In genomic region chr11:2531277-2531986, GRCh38 we compare ENCODE assay signal across 9 cellular contexts.
DNase-seq lines count a peak whose midpoint lies in the region; ATAC-seq, FAIRE-seq and TF ChIP-seq lines count a peak whose summit lies in the region.
"Had no signal": no experiment of that assay in that cellular context is flagged by ENCODE, and none has a peak within 500 bp of the region (broad histone marks: within the 10 kb centered on the region; RNA-seq: fewer than 3 reads in every experiment).

No MANE protein-coding gene starts in this region.

- H2AK5ac ChIP-seq in H1 (ENCODE audit: low read depth, low read length), result no peak overlapping the region

- H3K79me1 ChIP-seq in H1 (ENCODE audit: low read depth, low read length), result no peaks in the 10 kb centered on the region

- CTCF ChIA-PET in H1 (lab: Charles Lee; ENCODE audit: partially characterized antibody), result interaction anchor here (0.7 to 14.3 kb wide), 87 partner anchors 10 to 401 kb away, joined by 3 to 521 read pairs (median 5); partner anchors contain the start of genes CDKN1C and TSSC4

- H3K9ac ChIP-seq in H1 (replicated peaks in 1 of 4; ENCODE audit: extremely low read depth in 1 of 4, low read depth in 3 of 4, low read length in 3 of 4), result no peak overlapping the region

- no peak overlapping the region for H4K91ac ChIP-seq in H1 (replicated peaks; ENCODE audit: insufficient read length, low read length)

- no peak overlapping the region for H2AFZ ChIP-seq in H1 (ENCODE audit: low read length)

- ATAC-seq in HG03354 (IDR thresholded peaks at IDR 0.05; ENCODE audit: poor library complexity, severe bottlenecking, unreplicated experiment), result no peak

- H3K4me3 ChIP-seq in H1 (ENCODE audit: extremely low read depth in 1 of 4, insufficient read depth in 2 of 4, low read depth in 3 of 4, low read length in 4 of 4), result no peak overlapping the region

- 54% methylated on average over 14 of the region's 14 CpGs; no CpG with 5 or more reads in 1 of the 2 experiments for WGBS in H1 (ENCODE audit: extremely low coverage in 1 of 2, insufficient coverage in 1 of 2, insufficient read length in 1 of 2, insufficient replicate concordance in 2 of 2, low coverage in 1 of 2, low lambda C conversion rate in 2 of 2, missing lambda C conversion rate in 1 of 2), 2 experiments

- H2BK15ac ChIP-seq in H1 (ENCODE audit: low read length), result peak overlapping the region; percentile 95; the same call in 1 of the 2 replicates

- H4K20me1 ChIP-seq in H1 (replicated peaks in 1 of 2; ENCODE audit: control insufficient read depth in 1 of 2, insufficient read depth in 2 of 2, low read length in 2 of 2), result peaks cover 0 to 7% of the 10 kb centered on the region in 2 experiments

- H3K14ac ChIP-seq in H1 (ENCODE audit: insufficient read length), result no peak overlapping the region

- peak; percentile 99 to 100 for TF ChIP-seq RAD21 in H1 (IDR thresholded peaks at IDR 0.05 in 1 of 2, conservative IDR thresholded peaks at IDR 0.05 in 1 of 2; ENCODE audit: low read depth in 2 of 2, low read length in 2 of 2)

- H2BK120ac ChIP-seq in H1 (replicated peaks; ENCODE audit: low read depth, low read length), result no peak overlapping the region

- H3K27ac ChIP-seq in H1 (ENCODE audit: low read depth, low read length), result no peak overlapping the region

- TF ChIP-seq EP300 in H1 (IDR thresholded peaks at IDR 0.05; ENCODE audit: borderline replicate concordance in 1 of 2, low read depth in 2 of 2, low read length in 2 of 2), result no peak

- H3K56ac ChIP-seq in H1 (replicated peaks; ENCODE audit: insufficient read length, low read depth, low read length), result no peak overlapping the region

- TF ChIP-seq POLR2A in H1 (IDR thresholded peaks at IDR 0.05; ENCODE audit: control extremely low read depth in 1 of 2, low read depth in 2 of 2, low read length in 2 of 2), result no peak

- H3K4me1 ChIP-seq in H1 (replicated peaks in 1 of 4; ENCODE audit: control insufficient read depth in 3 of 4, insufficient read depth in 4 of 4, low read length in 3 of 4), result peaks cover 4 to 16% (median 10%) of the 10 kb centered on the region in 4 experiments

- H3K18ac ChIP-seq in H1 (ENCODE audit: extremely low read depth, low read length), result no peak overlapping the region; the same call in 1 of the 2 replicates

- H4K8ac ChIP-seq in H1 (ENCODE audit: extremely low read depth, insufficient read depth, low read length), result no peak overlapping the region

- H3K23me2 ChIP-seq in H1 (ENCODE audit: low read depth, low read length), result no peaks in the 10 kb centered on the region

- DNase-seq in NCI-H446 (lab: John Stamatoyannopoulos, UW) (peak; percentile 4 to 59), NCI-H446 treated with DMSO at 0.1 percent for 48 hours (lab: John Stamatoyannopoulos, UW) (no peak), NCI-H2227 treated with DMSO at 0.1 percent for 48 hours (lab: John Stamatoyannopoulos, UW) (peak; percentile 73), H1 (ENCODE audit: low read depth in 1 of 2, low spot score in 2 of 2) (peak; percentile 33 to 97), middle frontal gyrus (ENCODE audit: extremely low spot score, low spot score) (peak; percentile 46)
- peak; percentile 28 to 35 for DNase-seq in activated CD8-positive, alpha-beta memory T cell treated with anti-CD3 and anti-CD28 coated beads for 4 hours (ENCODE audit: low read depth in 2 of 2)
- peak; percentile 55 for DNase-seq in stimulated activated CD8-positive, alpha-beta memory T cell treated with anti-CD3 and anti-CD28 coated beads, Interleukin-4, amount 100 ng/mL, for 24 hours (ENCODE audit: low read depth)

- no peaks in the 10 kb centered on the region for H3K36me3 ChIP-seq in H1 (ENCODE audit: control insufficient read depth in 2 of 4, insufficient read depth in 4 of 4, low read length in 3 of 4)

- no peak overlapping the region for H4K5ac ChIP-seq in H1 (ENCODE audit: insufficient read length, low read depth, low read length)

- peaks cover 1 to 32% (median 11%) of the 10 kb centered on the region in 4 experiments; a peak in 5 of 7 replicates for H3K27me3 ChIP-seq in H1 (replicated peaks in 1 of 4; ENCODE audit: control insufficient read depth in 3 of 4, extremely low read depth in 1 of 4, insufficient read depth in 3 of 4, low read length in 3 of 4)

- H3K9me3 ChIP-seq in H1 (ENCODE audit: insufficient read depth in 2 of 2, low read depth in 1 of 2, low read length in 1 of 2), result no peaks in the 10 kb centered on the region

- no peak overlapping the region for H2BK20ac ChIP-seq in H1 (ENCODE audit: low read length)

- TF ChIP-seq CTCF in H1 (IDR thresholded peaks at IDR 0.05; ENCODE audit: control extremely low read depth in 1 of 3, insufficient read depth in 1 of 3, low read depth in 1 of 3, low read length in 3 of 3), result peak in 2 of 3 experiments; percentile 98; a peak in 3 of 4 replicates

- H3K4me2 ChIP-seq in H1 (ENCODE audit: insufficient read depth in 1 of 2, low read depth in 2 of 2, low read length in 2 of 2), result no peak overlapping the region

- no peak overlapping the region for H3K4ac ChIP-seq in H1 (replicated peaks; ENCODE audit: insufficient read length, low read depth, low read length)

- FAIRE-seq in H1 (lab: Jason Lieb, UNC), result peak; percentile 39
- FAIRE-seq: G401.6 had no signal

- no peaks in the 10 kb centered on the region for H3K79me2 ChIP-seq in H1 (ENCODE audit: control insufficient read depth in 1 of 2, insufficient read depth in 2 of 2, low read length in 2 of 2)

- H3K23ac ChIP-seq in H1 (ENCODE audit: insufficient read length), result no peak overlapping the region

- POLR2A ChIA-PET in H1 (lab: Charles Lee; ENCODE audit: partially characterized antibody), result interaction anchor here (1.0 to 3.2 kb wide), 3 partner anchors 109 to 360 kb away, joined by 3 to 16 read pairs (median 5); partner anchors contain the start of gene CDKN1C

- no peak overlapping the region for H2BK5ac ChIP-seq in H1 (ENCODE audit: low read depth, low read length)

- peak overlapping the region; percentile 27; the same call in 1 of the 2 replicates for H2BK12ac ChIP-seq in H1 (ENCODE audit: low read depth, low read length)

TF ChIP-seq in H1, 55 proteins besides CTCF, POLR2A, EP300 and RAD21:
- TF ChIP-seq CTBP2 (IDR thresholded peaks at IDR 0.05; ENCODE audit: borderline replicate concordance, insufficient read depth, insufficient read length, low read length) (no peak), CBX5 (IDR thresholded peaks at IDR 0.05; ENCODE audit: low read depth, low read length) (no peak), GABPA (IDR thresholded peaks at IDR 0.05; ENCODE audit: borderline replicate concordance, insufficient read depth, low read length) (peak; percentile 51; the same call in 1 of the 2 replicates), MAFK (IDR thresholded peaks at IDR 0.05; ENCODE audit: low read depth, low read length) (no peak), SRF (IDR thresholded peaks at IDR 0.05; ENCODE audit: low read depth, low read length) (no peak), CEBPB (IDR thresholded peaks at IDR 0.05; ENCODE audit: low read depth, low read length) (no peak), KDM1A (IDR thresholded peaks at IDR 0.05; ENCODE audit: borderline replicate concordance, low read length) (peak; percentile 14; the same call in 1 of the 2 replicates)
